Comparison of ENCODE assay signal across 14 cellular contexts in the genomic region with DNA sequence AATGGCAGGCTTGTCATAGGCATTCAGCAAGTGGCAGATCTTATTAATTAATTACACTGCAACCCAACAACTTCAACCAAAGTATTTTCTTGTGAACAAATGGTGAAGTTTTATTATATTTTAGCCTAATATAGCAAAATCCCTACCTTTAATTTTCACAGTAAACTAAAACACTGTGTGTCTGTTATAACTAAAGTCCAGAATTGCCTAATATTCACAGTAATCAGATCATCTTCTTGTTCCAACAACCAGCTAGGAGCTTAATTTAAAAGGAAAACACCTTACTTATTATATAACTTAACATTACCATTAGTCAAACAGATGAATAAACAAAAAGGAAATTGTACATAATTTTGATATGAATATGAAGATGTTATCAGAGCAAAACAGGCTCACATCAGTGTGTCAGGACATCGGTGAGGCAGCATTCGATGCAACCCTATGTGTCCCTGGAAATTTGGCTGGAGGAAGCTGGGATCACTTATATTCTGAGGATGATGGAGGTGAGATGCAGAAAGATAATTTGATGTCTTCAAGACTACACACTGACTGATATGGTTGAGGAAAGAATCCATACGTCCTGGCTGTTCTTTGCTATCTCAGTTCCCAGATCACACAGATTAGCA.
A peak's percentile ranks its signal among the peaks of the same experiment; 100 is the strongest.
DNase-seq lines count a peak whose midpoint lies in the region; ATAC-seq and TF ChIP-seq lines count a peak whose summit lies in the region.
"Had no signal": no experiment of that assay in that cellular context is flagged by ENCODE, and none has a peak within 500 bp of the region (broad histone marks: within the 10 kb centered on the region; RNA-seq: fewer than 3 reads in every experiment).

No MANE protein-coding gene starts in this region.

- DNase-seq in HFFc6 (no peak), cerebellar cortex (ENCODE audit: low spot score) (peak; percentile 38), neural progenitor cell (ENCODE audit: low spot score) (no peak), colonic mucosa (no peak), DMS 273 treated with DMSO at 0.1 percent for 48 hours (lab: John Stamatoyannopoulos, UW) (no peak), type B pancreatic cell (ENCODE audit: extremely low spot score, unreplicated experiment) (no peak)
- DNase-seq: DMS153, H9, KG1, NCI-H1092 had no signal

- H3K27ac ChIP-seq in BLaER1 (no peak overlapping the region), neural progenitor cell (no peak overlapping the region), colonic mucosa (no peak overlapping the region)

- no peak overlapping the region for H2AFZ ChIP-seq in neural progenitor cell (replicated peaks)

- H3K27me3 Mint-ChIP-seq in HFFc6 (ENCODE audit: insufficient read depth) (no peaks in the 10 kb centered on the region), neural progenitor cell (ENCODE audit: insufficient read depth, low read depth) (peaks cover 5% of the 10 kb centered on the region), type B pancreatic cell (peaks cover 4% of the 10 kb centered on the region)
- H3K27me3 Mint-ChIP-seq: B cell had no signal

- H3K9ac ChIP-seq in BLaER1 (no peak overlapping the region), neural progenitor cell (no peak overlapping the region), colonic mucosa (ENCODE audit: low read depth in 2 of 2, low read length in 2 of 2) (no peak overlapping the region)

- H3K4me1 Mint-ChIP-seq in HFFc6 (ENCODE audit: low read depth) (peaks cover 54% of the 10 kb centered on the region), neural progenitor cell (peaks cover 17% of the 10 kb centered on the region), type B pancreatic cell (ENCODE audit: unreplicated experiment) (peaks cover 15% of the 10 kb centered on the region)
- H3K4me1 Mint-ChIP-seq: B cell, H9 had no signal

- no peaks in the 10 kb centered on the region for H3K9me3 Mint-ChIP-seq in HFFc6
- no peaks in the 10 kb centered on the region for H3K9me3 Mint-ChIP-seq in neural progenitor cell
- no peaks in the 10 kb centered on the region for H3K9me3 Mint-ChIP-seq in type B pancreatic cell
- H3K9me3 Mint-ChIP-seq: H9 had no signal

- H3K4me3 Mint-ChIP-seq in HFFc6 (peak overlapping the region; percentile 16; the same call in 1 of the 2 replicates), neural progenitor cell (no peak overlapping the region), type B pancreatic cell (no peak overlapping the region)
- H3K4me3 Mint-ChIP-seq: B cell, H9 had no signal

- H3K4me2 ChIP-seq in BLaER1 = peak overlapping the region; percentile 52
- no peak overlapping the region for H3K4me2 ChIP-seq in neural progenitor cell

- H4K20me1 ChIP-seq in BLaER1 = no peaks in the 10 kb centered on the region
- no peaks in the 10 kb centered on the region for H4K20me1 ChIP-seq in neural progenitor cell (ENCODE audit: low read depth)

- H3F3A ChIP-seq in neural progenitor cell (ENCODE audit: low read depth) = no peaks in the 10 kb centered on the region

- H3K27ac Mint-ChIP-seq in HFFc6 = peak overlapping the region; percentile 66
- H3K27ac Mint-ChIP-seq in neural progenitor cell = peak overlapping the region; percentile 6
- no peak overlapping the region for H3K27ac Mint-ChIP-seq in type B pancreatic cell
- H3K27ac Mint-ChIP-seq: B cell, H9 had no signal

- H3K79me2 ChIP-seq in neural progenitor cell (ENCODE audit: low read depth) = no peaks in the 10 kb centered on the region

- H3K9me3 ChIP-seq in BLaER1 = no peaks in the 10 kb centered on the region
- H3K9me3 ChIP-seq in neural progenitor cell (ENCODE audit: low read depth) = no peaks in the 10 kb centered on the region
- H3K9me3 ChIP-seq in colonic mucosa = no peaks in the 10 kb centered on the region

- intact Hi-C loops in colonic mucosa (cut with DNase I) = no loop called here

- TF ChIP-seq CTCF in HFFc6 (IDR thresholded peaks at IDR 0.05) = no peak
- TF ChIP-seq CTCF in neural progenitor cell (IDR thresholded peaks at IDR 0.05) = no peak
- no peak for TF ChIP-seq CTCF in colonic mucosa (IDR thresholded peaks at IDR 0.05)
- TF ChIP-seq CTCF in type B pancreatic cell (conservative IDR thresholded peaks at IDR 0.05) = no peak

- ATAC-seq in GM19455 (IDR thresholded peaks at IDR 0.05; ENCODE audit: unreplicated experiment) = no peak
- ATAC-seq: PC-3 had no signal

- H3K36me3 ChIP-seq in BLaER1 (no peaks in the 10 kb centered on the region), neural progenitor cell (no peaks in the 10 kb centered on the region), colonic mucosa (no peaks in the 10 kb centered on the region)

- H3K36me3 Mint-ChIP-seq in HFFc6 (ENCODE audit: low read depth) (no peaks in the 10 kb centered on the region), neural progenitor cell (no peaks in the 10 kb centered on the region), type B pancreatic cell (no peaks in the 10 kb centered on the region)

- peaks cover 13% of the 10 kb centered on the region for H3K4me1 ChIP-seq in BLaER1
- H3K4me1 ChIP-seq in neural progenitor cell = no peaks in the 10 kb centered on the region
- no peaks in the 10 kb centered on the region for H3K4me1 ChIP-seq in colonic mucosa

- H3K27me3 ChIP-seq in BLaER1 (no peaks in the 10 kb centered on the region), neural progenitor cell (no peaks in the 10 kb centered on the region), colonic mucosa (no peaks in the 10 kb centered on the region)

- H3K4me3 ChIP-seq in BLaER1 (no peak overlapping the region), neural progenitor cell (no peak overlapping the region), colonic mucosa (no peak overlapping the region)
